Comparison of ENCODE assay signal across 16 cellular contexts in genomic region chr5:100898504-100899346, GRCh38. TPM values are rescaled to one million over a fixed set of nuclear protein-coding genes. Genes with fewer than 3 reads are reported as not detected.
DNase-seq lines count a peak whose midpoint lies in the region; ATAC-seq and TF ChIP-seq lines count a peak whose summit lies in the region.
"Had no signal": no experiment of that assay in that cellular context is flagged by ENCODE, and none has a peak within 500 bp of the region (broad histone marks: within the 10 kb centered on the region; RNA-seq: fewer than 3 reads in every experiment).

No MANE protein-coding gene starts in this region.

- peak overlapping the region; percentile 90 for H3K4me3 ChIP-seq in Loucy (ENCODE audit: low read length, poor library complexity, severe bottlenecking)
- H3K4me3 ChIP-seq in skeletal muscle cell (ENCODE audit: low read depth, low read length) = no peak overlapping the region
- no peak overlapping the region for H3K4me3 ChIP-seq in SK-N-SH (ENCODE audit: low read depth in 2 of 2, low read length in 1 of 2)
- H3K4me3 ChIP-seq: lung, MG63, SJSA1, thyroid gland had no signal

- H3K9me2 ChIP-seq in Loucy (replicated peaks; ENCODE audit: low read depth, low read length) (no peaks in the 10 kb centered on the region), SK-N-SH (no peaks in the 10 kb centered on the region)

- H3K9ac ChIP-seq in Loucy (ENCODE audit: low read depth, low read length, poor library complexity, severe bottlenecking) (peak overlapping the region; percentile 88), SK-N-SH (no peak overlapping the region)

- CTCF ChIA-PET in activated CD8-positive, alpha-beta T cell treated with anti-CD3 and anti-CD28 coated beads, Interleukin-2, amount 10 ng/mL, durations not matched to agents 7 days and 5 days (lab: Charles Lee) = interaction anchor here (0.7 to 6.7 kb wide), 12 partner anchors 9 to 124 kb away, joined by 3 to 71 read pairs (median 8); no protein-coding TSS in a partner anchor
- CTCF ChIA-PET in SK-N-SH (lab: Yijun Ruan, JAX) = no interaction called here

- peaks cover 51% of the 10 kb centered on the region for H3K36me3 Mint-ChIP-seq in activated CD4-positive, alpha-beta T cell treated with anti-CD3 and anti-CD28 coated beads, Interleukin-2, amount 10 ng/mL, durations not matched to agents 24 days and 14 days (ENCODE audit: low read depth)
- peaks cover 56% of the 10 kb centered on the region for H3K36me3 Mint-ChIP-seq in activated CD8-positive, alpha-beta T cell treated with anti-CD3 and anti-CD28 coated beads, Interleukin-2, amount 10 ng/mL, durations not matched to agents 7 days and 5 days (ENCODE audit: low read depth)

- TF ChIP-seq CTCF in Loucy (conservative IDR thresholded peaks at IDR 0.05; ENCODE audit: low read length) (no peak), SK-N-SH (IDR thresholded peaks at IDR 0.05) (no peak)

- H3K4me2 ChIP-seq in Loucy (ENCODE audit: low read depth, low read length, poor library complexity, severe bottlenecking) (peak overlapping the region; percentile 97), SK-N-SH (no peak overlapping the region)

- H3F3A ChIP-seq in Loucy (ENCODE audit: low read depth) (peaks cover 7% of the 10 kb centered on the region), SK-N-SH (replicated peaks; ENCODE audit: insufficient read depth) (no peaks in the 10 kb centered on the region)

- no peak for TF ChIP-seq EP300 in SK-N-SH (IDR thresholded peaks at IDR 0.05; ENCODE audit: borderline replicate concordance in 1 of 2, low read depth in 1 of 2, low read length in 1 of 2)

- H4K20me1 ChIP-seq in Loucy (ENCODE audit: insufficient read depth, low read length, poor library complexity, severe bottlenecking) (peaks cover 32% of the 10 kb centered on the region), SK-N-SH (ENCODE audit: insufficient read depth) (no peaks in the 10 kb centered on the region)

- H3K4me1 ChIP-seq in Loucy (ENCODE audit: insufficient read depth, low read length, poor library complexity, severe bottlenecking) = peaks cover 51% of the 10 kb centered on the region
- no peaks in the 10 kb centered on the region for H3K4me1 ChIP-seq in SK-N-SH (ENCODE audit: control insufficient read depth in 1 of 2, insufficient read depth in 2 of 2, low read depth in 1 of 2, low read length in 1 of 2)

- no peak for ATAC-seq in activated CD8-positive, alpha-beta T cell treated with anti-CD3 and anti-CD28 coated beads, Interleukin-2, amount 10 ng/mL, durations not matched to agents 7 days and 5 days
- ATAC-seq in HG03108 (IDR thresholded peaks at IDR 0.05; ENCODE audit: unreplicated experiment) (no peak), GM21619 (IDR thresholded peaks at IDR 0.05; ENCODE audit: unreplicated experiment) (no peak)
- ATAC-seq: heart right ventricle had no signal

- POLR2A ChIA-PET in activated CD8-positive, alpha-beta T cell treated with anti-CD3 and anti-CD28 coated beads, Interleukin-2, amount 10 ng/mL, durations not matched to agents 7 days and 5 days (lab: Charles Lee) = interaction anchor here (1.8 to 6.9 kb wide), 2 partner anchors 9 to 13 kb away, joined by 4 to 188 read pairs; no protein-coding TSS in a partner anchor
- POLR2A ChIA-PET in SK-N-SH (lab: Yijun Ruan, JAX) = no interaction called here

- H2AFZ ChIP-seq in Loucy (ENCODE audit: low read length) = no peak overlapping the region
- H2AFZ ChIP-seq in SK-N-SH (ENCODE audit: low read depth) = no peak overlapping the region

- H3K79me2 ChIP-seq in Loucy (ENCODE audit: insufficient read depth, low read length) = peaks cover 85% of the 10 kb centered on the region
- H3K79me2 ChIP-seq in SK-N-SH (ENCODE audit: insufficient read depth) = no peaks in the 10 kb centered on the region

- H3K4me3 Mint-ChIP-seq in activated CD4-positive, alpha-beta T cell treated with anti-CD3 and anti-CD28 coated beads, Interleukin-2, amount 10 ng/mL, durations not matched to agents 24 days and 14 days = peak overlapping the region; percentile 71
- peak overlapping the region; percentile 99 for H3K4me3 Mint-ChIP-seq in activated CD8-positive, alpha-beta T cell treated with anti-CD3 and anti-CD28 coated beads, Interleukin-2, amount 10 ng/mL, durations not matched to agents 7 days and 5 days

- no peak for DNase-seq in activated CD4-positive, alpha-beta T cell treated with anti-CD3 and anti-CD28 coated beads, Interleukin-2, amount 10 ng/mL, durations not matched to agents 24 days and 14 days
- no peak for DNase-seq in activated CD4-positive, alpha-beta T cell treated with anti-CD3 and anti-CD28 coated beads for 4 hours
- DNase-seq in activated CD8-positive, alpha-beta T cell treated with anti-CD3 and anti-CD28 coated beads, Interleukin-2, amount 10 ng/mL, durations not matched to agents 7 days and 5 days = no peak
- DNase-seq in skeletal muscle cell (ENCODE audit: low read depth) (peak; percentile 73), SK-N-SH (no peak)
- DNase-seq: activated CD4-positive, alpha-beta T cell treated with anti-CD3 and anti-CD28 coated beads, Interleukin-2, amount 50 U/mL, for 4 hours; EL; heart right ventricle; MG63; NCI-H446 treated with DMSO at 0.1 percent for 48 hours; thyroid gland had no signal

- H3K27ac ChIP-seq in SK-N-SH (ENCODE audit: low read depth in 2 of 2, low read length in 1 of 2) = no peak overlapping the region
- H3K27ac ChIP-seq: SJSA1 had no signal

- WGBS in SK-N-SH (ENCODE audit: low lambda C conversion rate) = 26% methylated on average over 5 of the region's 5 CpGs

- no peaks in the 10 kb centered on the region for H3K9me3 ChIP-seq in Loucy (ENCODE audit: insufficient read depth, low read depth, low read length)
- H3K9me3 ChIP-seq in SK-N-SH = no peaks in the 10 kb centered on the region
- H3K9me3 ChIP-seq: MG63, thyroid gland had no signal

- peaks cover 40% of the 10 kb centered on the region for H3K4me1 Mint-ChIP-seq in activated CD4-positive, alpha-beta T cell treated with anti-CD3 and anti-CD28 coated beads, Interleukin-2, amount 10 ng/mL, durations not matched to agents 24 days and 14 days
- peaks cover 45% of the 10 kb centered on the region for H3K4me1 Mint-ChIP-seq in activated CD8-positive, alpha-beta T cell treated with anti-CD3 and anti-CD28 coated beads, Interleukin-2, amount 10 ng/mL, durations not matched to agents 7 days and 5 days (ENCODE audit: low read depth)

- H3K27me3 Mint-ChIP-seq in activated CD4-positive, alpha-beta T cell treated with anti-CD3 and anti-CD28 coated beads, Interleukin-2, amount 10 ng/mL, durations not matched to agents 24 days and 14 days = no peaks in the 10 kb centered on the region
- no peaks in the 10 kb centered on the region for H3K27me3 Mint-ChIP-seq in activated CD8-positive, alpha-beta T cell treated with anti-CD3 and anti-CD28 coated beads, Interleukin-2, amount 10 ng/mL, durations not matched to agents 7 days and 5 days (ENCODE audit: low read depth)

- peak overlapping the region; percentile 97 for H3K27ac Mint-ChIP-seq in activated CD4-positive, alpha-beta T cell treated with anti-CD3 and anti-CD28 coated beads, Interleukin-2, amount 10 ng/mL, durations not matched to agents 24 days and 14 days
- peak overlapping the region; percentile 79 for H3K27ac Mint-ChIP-seq in activated CD8-positive, alpha-beta T cell treated with anti-CD3 and anti-CD28 coated beads, Interleukin-2, amount 10 ng/mL, durations not matched to agents 7 days and 5 days

- H3K36me3 ChIP-seq in Loucy (ENCODE audit: insufficient read depth, low read length) = peaks cover 9% of the 10 kb centered on the region; the same call in 1 of the 2 replicates
- no peaks in the 10 kb centered on the region for H3K36me3 ChIP-seq in SK-N-SH (replicated peaks in 1 of 2; ENCODE audit: control insufficient read depth in 1 of 2, insufficient read depth in 2 of 2, low read length in 1 of 2)
- H3K36me3 ChIP-seq: MG63, SJSA1, thyroid gland had no signal

- no peak for TF ChIP-seq RAD21 in SK-N-SH (IDR thresholded peaks at IDR 0.05; ENCODE audit: low read length)

- intact Hi-C loops in activated CD4-positive, alpha-beta T cell treated with anti-CD3 and anti-CD28 coated beads, Interleukin-2, amount 10 ng/mL, durations not matched to agents 24 days and 14 days (cut with micrococcal nuclease) = no loop called here

- no peaks in the 10 kb centered on the region for H3K27me3 ChIP-seq in Loucy (ENCODE audit: insufficient read depth, low read length, poor library complexity, severe bottlenecking)
- H3K27me3 ChIP-seq in SK-N-SH (ENCODE audit: insufficient read depth) = peaks cover 25% of the 10 kb centered on the region
- H3K27me3 ChIP-seq: thyroid gland had no signal

- H3K9me3 Mint-ChIP-seq in activated CD4-positive, alpha-beta T cell treated with anti-CD3 and anti-CD28 coated beads, Interleukin-2, amount 10 ng/mL, durations not matched to agents 24 days and 14 days = peaks cover 4% of the 10 kb centered on the region
- H3K9me3 Mint-ChIP-seq in activated CD8-positive, alpha-beta T cell treated with anti-CD3 and anti-CD28 coated beads, Interleukin-2, amount 10 ng/mL, durations not matched to agents 7 days and 5 days (ENCODE audit: insufficient read depth) = peaks cover 8% of the 10 kb centered on the region

TF ChIP-seq in SK-N-SH, 30 proteins besides CTCF, POLR2A, EP300 and RAD21 (continues in another document):
- TF ChIP-seq TAF1 (IDR thresholded peaks at IDR 0.05; ENCODE audit: borderline replicate concordance, low read depth, low read length) = no peak

RNA-seq across cellular contexts. Expression of gene ST8SIA4, which starts 4.4 kb away (rescaled TPM):
- 61.3 and 62.3 TPM in 2 replicates for total RNA-seq in activated CD4-positive, alpha-beta T cell treated with anti-CD3 and anti-CD28 coated beads, Interleukin-2, amount 10 ng/mL, durations not matched to agents 24 days and 14 days
- 10 to 100 TPM; 35.8 to 37.5 TPM for total RNA-seq in activated CD8-positive, alpha-beta T cell treated with anti-CD3 and anti-CD28 coated beads, Interleukin-2, amount 10 ng/mL, durations not matched to agents 7 days and 5 days
- 0.02 TPM in 2 replicates for polyA plus RNA-seq in SK-N-SH (2012; rRNA removed)
- polyA plus RNA-seq in SK-N-SH (2012; cell fraction: cytosol; rRNA removed) = 0.01 and 0.03 TPM in 2 replicates
- 0.01 TPM in 1 of 2 replicates, not detected in the other for polyA plus RNA-seq in SK-N-SH (2012; cell fraction: nucleus; rRNA removed)
- total RNA-seq: SJSA1 had no signal
